35 cellular contexts compared by ENCODE assay signal in genomic region chr12:124502379-124502778, GRCh38.
DNase-seq lines count a peak whose midpoint lies in the region; ATAC-seq, FAIRE-seq and TF ChIP-seq lines count a peak whose summit lies in the region.
"Had no signal": no experiment of that assay in that cellular context is flagged by ENCODE, and none has a peak within 500 bp of the region (broad histone marks: within the 10 kb centered on the region; RNA-seq: fewer than 3 reads in every experiment).

No MANE protein-coding gene starts in this region.

- H3K4me3 Mint-ChIP-seq in H9 (no peak overlapping the region), brain (no peak overlapping the region), mesothelial cell of epicardium (no peak overlapping the region)
- H3K4me3 Mint-ChIP-seq: activated CD8-positive, alpha-beta memory T cell treated with anti-CD3 and anti-CD28 coated beads, Interleukin-2, amount 10 ng/mL, durations not matched to agents 7 days and 5 days; activated naive CD4-positive, alpha-beta T cell treated with anti-CD3 and anti-CD28 coated beads for 36 hours; activated T-helper 1 cell treated with anti-CD3 and anti-CD28 coated beads, Interleukin-12 subunit alpha, Interleukin-12 subunit beta, Interleukin-2, Interleukin-4 antibody, amounts not matched to agents 30 ng/mL and 10 ng/mL and 1 ng/mL, durations not matched to agents 14 hours and 24 hours and 36 hours; CD8-positive, alpha-beta memory T cell had no signal

- TF ChIP-seq POLR2A in Peyer's patch (IDR thresholded peaks at IDR 0.05) = no peak

- no peak overlapping the region for H3K23ac ChIP-seq in H9 (ENCODE audit: insufficient read length, low read depth, low read length)

- H3K56ac ChIP-seq in H9 (ENCODE audit: insufficient read length, low read depth, low read length) = no peak overlapping the region

- H3K18ac ChIP-seq in H9 (ENCODE audit: insufficient read length, low read depth, low read length) = no peak overlapping the region

- H2BK120ac ChIP-seq in H9 (ENCODE audit: low read depth, low read length, poor library complexity, severe bottlenecking) = no peak overlapping the region

- no peak overlapping the region for H4K5ac ChIP-seq in H9 (ENCODE audit: insufficient read length, low read depth, low read length)

- no peaks in the 10 kb centered on the region for H3K23me2 ChIP-seq in H9 (ENCODE audit: insufficient read length, low read depth, low read length, poor library complexity, severe bottlenecking)

- H3K79me2 ChIP-seq in H9 (ENCODE audit: insufficient read depth, low read length) = peaks cover 32% of the 10 kb centered on the region; the same call in 1 of the 2 replicates

- WGBS in H9 (ENCODE audit: extremely low coverage, insufficient read length, low lambda C conversion rate) = no CpG with 5 or more reads among the region's 10 CpGs

- H3K4me1 ChIP-seq in BLaER1 (peaks cover 97% of the 10 kb centered on the region), H9 (ENCODE audit: insufficient read depth, low read length) (peaks cover 5% of the 10 kb centered on the region; the same call in 1 of the 2 replicates), Peyer's patch (peaks cover 0 to 60% (median 0%) of the 10 kb centered on the region in 4 donors)

- H3K4me1 Mint-ChIP-seq in H9 = peaks cover 64 to 87% of the 10 kb centered on the region in 2 experiments
- H3K4me1 Mint-ChIP-seq in brain = peaks cover 93% of the 10 kb centered on the region
- H3K4me1 Mint-ChIP-seq in mesothelial cell of epicardium = peaks cover 75% of the 10 kb centered on the region
- H3K4me1 Mint-ChIP-seq: activated CD8-positive, alpha-beta memory T cell treated with anti-CD3 and anti-CD28 coated beads, Interleukin-2, amount 10 ng/mL, durations not matched to agents 7 days and 5 days had no signal

- no peak overlapping the region for H3K9ac ChIP-seq in BLaER1
- no peak overlapping the region for H3K9ac ChIP-seq in H9 (ENCODE audit: extremely low read depth, insufficient read length, low read length)

- H4K20me1 ChIP-seq in BLaER1 (peaks cover 100% of the 10 kb centered on the region), H9 (ENCODE audit: control insufficient read depth, insufficient read depth, insufficient read length) (no peaks in the 10 kb centered on the region)

- DNase-seq in H9 = no peak
- DNase-seq in mesothelial cell of epicardium (ENCODE audit: low spot score in 2 of 2, unreplicated experiment in 2 of 2) = no peak
- DNase-seq in Peyer's patch = no peak
- DNase-seq in T-helper 1 cell = no peak
- no peak for DNase-seq in GM19239 (ENCODE audit: insufficient read length, low spot score)
- DNase-seq: activated CD4-positive, CD25-positive, alpha-beta regulatory T cell; activated CD8-positive, alpha-beta memory T cell treated with anti-CD3 and anti-CD28 coated beads, Interleukin-2, amount 10 ng/mL, durations not matched to agents 7 days and 5 days; activated naive CD4-positive, alpha-beta T cell treated with anti-CD3 and anti-CD28 coated beads for 36 hours; amniotic stem cell; CD8-positive, alpha-beta memory T cell; DMS 273 treated with DMSO at 0.1 percent for 48 hours; EL; HCEC 1CT; head of caudate nucleus; islet precursor cell; left lung; midbrain; naive B cell; NCI-H146; NCI-H446; NCI-H748 treated with DMSO at 0.1 percent for 48 hours; nucleus accumbens; right lobe of liver; stimulated activated CD8-positive, alpha-beta memory T cell treated with anti-CD3 and anti-CD28 coated beads, Interleukin-4, amount 100 ng/mL, for 48 hours; stomach; tibial artery had no signal

- H2AFZ ChIP-seq in H9 (ENCODE audit: low read length) = no peak overlapping the region

- TF ChIP-seq CTCF in H9 (conservative IDR thresholded peaks at IDR 0.05) (no peak), brain (conservative IDR thresholded peaks at IDR 0.05) (no peak), mesothelial cell of epicardium (IDR thresholded peaks at IDR 0.05; ENCODE audit: unreplicated experiment) (no peak), Peyer's patch (IDR thresholded peaks at IDR 0.05) (no peak)

- H3K27ac Mint-ChIP-seq in H9 = peak overlapping the region; percentile 57 to 89 (median 83)
- peak overlapping the region in 4 of 5 experiments; percentile 48 to 82 (median 68) for H3K27ac Mint-ChIP-seq in brain
- peak overlapping the region; percentile 11 for H3K27ac Mint-ChIP-seq in mesothelial cell of epicardium
- H3K27ac Mint-ChIP-seq: activated CD8-positive, alpha-beta memory T cell treated with anti-CD3 and anti-CD28 coated beads, Interleukin-2, amount 10 ng/mL, durations not matched to agents 7 days and 5 days; activated naive CD4-positive, alpha-beta T cell treated with anti-CD3 and anti-CD28 coated beads for 36 hours; activated T-helper 1 cell treated with anti-CD3 and anti-CD28 coated beads, Interleukin-12 subunit alpha, Interleukin-12 subunit beta, Interleukin-2, Interleukin-4 antibody, amounts not matched to agents 30 ng/mL and 10 ng/mL and 1 ng/mL, durations not matched to agents 14 hours and 24 hours and 36 hours had no signal

- peak overlapping the region; percentile 77 for H3K4me2 ChIP-seq in BLaER1
- no peak overlapping the region for H3K4me2 ChIP-seq in H9 (ENCODE audit: insufficient read depth, insufficient read length, low read length)

- H2BK15ac ChIP-seq in H9 (ENCODE audit: low read depth, low read length) = no peak overlapping the region

- H3K27me3 ChIP-seq in BLaER1 (no peaks in the 10 kb centered on the region), H9 (ENCODE audit: insufficient read depth, low read length) (no peaks in the 10 kb centered on the region), Peyer's patch (no peaks in the 10 kb centered on the region)
- H3K27me3 ChIP-seq: left lung, right lobe of liver, SJSA1, stomach, tibial artery, vagina had no signal

- H3K27ac ChIP-seq in BLaER1 (no peak overlapping the region), H9 (ENCODE audit: insufficient read length, low read depth, low read length) (no peak overlapping the region), Peyer's patch (no peak overlapping the region)
- H3K27ac ChIP-seq: left lung, right lobe of liver, SJSA1, tibial artery, vagina had no signal

- H3K9me3 Mint-ChIP-seq in H9 = no peaks in the 10 kb centered on the region
- no peaks in the 10 kb centered on the region for H3K9me3 Mint-ChIP-seq in brain
- H3K9me3 Mint-ChIP-seq in mesothelial cell of epicardium = no peaks in the 10 kb centered on the region
- H3K9me3 Mint-ChIP-seq: activated naive CD4-positive, alpha-beta T cell treated with anti-CD3 and anti-CD28 coated beads for 36 hours; activated T-helper 1 cell treated with anti-CD3 and anti-CD28 coated beads, Interleukin-12 subunit alpha, Interleukin-12 subunit beta, Interleukin-2, Interleukin-4 antibody, amounts not matched to agents 30 ng/mL and 10 ng/mL and 1 ng/mL, durations not matched to agents 14 hours and 24 hours and 36 hours; CD8-positive, alpha-beta memory T cell had no signal

- no peak overlapping the region for H4K91ac ChIP-seq in H9 (ENCODE audit: insufficient read length, low read depth, low read length)

- no peak overlapping the region for H2BK5ac ChIP-seq in H9 (ENCODE audit: insufficient read length, low read length)

- no peak for ATAC-seq in GM19324 (IDR thresholded peaks at IDR 0.05; ENCODE audit: low FRiP score, unreplicated experiment)
- ATAC-seq: activated CD8-positive, alpha-beta memory T cell treated with anti-CD3 and anti-CD28 coated beads, Interleukin-2, amount 10 ng/mL, durations not matched to agents 7 days and 5 days; right lobe of liver had no signal

- FAIRE-seq in GM19239 (lab: Jason Lieb, UNC) = no peak
- FAIRE-seq: colon, RCC 7860 had no signal

- no peak overlapping the region for H2BK20ac ChIP-seq in H9 (ENCODE audit: low read depth, low read length, poor library complexity, severe bottlenecking)

- no peak overlapping the region for H2AK5ac ChIP-seq in H9 (ENCODE audit: insufficient read length, low read length)

- no peak overlapping the region for H3T11ph ChIP-seq in H9 (ENCODE audit: low read length)

- no peak overlapping the region for H3K4me3 ChIP-seq in BLaER1
- no peak overlapping the region for H3K4me3 ChIP-seq in Peyer's patch
- H3K4me3 ChIP-seq: left lung, right lobe of liver, SJSA1, stomach, tibial artery, vagina had no signal

- H3K36me3 Mint-ChIP-seq in H9 (ENCODE audit: insufficient read depth in 1 of 3, low read depth in 3 of 3) = peaks cover 4 to 6% (median 6%) of the 10 kb centered on the region in 3 experiments; a peak in 5 of 7 replicates
- H3K36me3 Mint-ChIP-seq in brain = no peaks in the 10 kb centered on the region
- H3K36me3 Mint-ChIP-seq in mesothelial cell of epicardium = no peaks in the 10 kb centered on the region
- H3K36me3 Mint-ChIP-seq: activated CD8-positive, alpha-beta memory T cell treated with anti-CD3 and anti-CD28 coated beads, Interleukin-2, amount 10 ng/mL, durations not matched to agents 7 days and 5 days had no signal

- no peak overlapping the region for H3K4ac ChIP-seq in H9 (ENCODE audit: low read depth, low read length)

- H2BK12ac ChIP-seq in H9 (ENCODE audit: insufficient read length, low read depth, low read length) = no peak overlapping the region

- H3K36me3 ChIP-seq in BLaER1 = peaks cover 14% of the 10 kb centered on the region; the same call in 1 of the 2 replicates
- no peaks in the 10 kb centered on the region for H3K36me3 ChIP-seq in Peyer's patch
- H3K36me3 ChIP-seq: left lung, right lobe of liver, stomach, tibial artery, vagina had no signal

- no peak overlapping the region for H3K14ac ChIP-seq in H9 (ENCODE audit: insufficient read depth, low read length)

- H3K79me1 ChIP-seq in H9 (ENCODE audit: insufficient read depth, low read depth, low read length, poor library complexity, severe bottlenecking) = peaks cover 19% of the 10 kb centered on the region

- H4K8ac ChIP-seq in H9 (replicated peaks; ENCODE audit: insufficient read length, low read depth, low read length) = no peak overlapping the region

- H3K9me3 ChIP-seq in BLaER1 (no peaks in the 10 kb centered on the region), H9 (ENCODE audit: control insufficient read depth, low read depth, low read length) (no peaks in the 10 kb centered on the region), Peyer's patch (no peaks in the 10 kb centered on the region)
- H3K9me3 ChIP-seq: left lung, right lobe of liver, SJSA1, stomach, tibial artery, vagina had no signal

- H3K27me3 Mint-ChIP-seq in H9 (ENCODE audit: low read depth) (no peaks in the 10 kb centered on the region; the same call in 1 of the 2 replicates), brain (peaks cover 4% of the 10 kb centered on the region), mesothelial cell of epicardium (ENCODE audit: low read depth) (no peaks in the 10 kb centered on the region)
- H3K27me3 Mint-ChIP-seq: activated CD8-positive, alpha-beta memory T cell treated with anti-CD3 and anti-CD28 coated beads, Interleukin-2, amount 10 ng/mL, durations not matched to agents 7 days and 5 days; CD8-positive, alpha-beta memory T cell; naive B cell; progenitor cell of endocrine pancreas had no signal

Comparison
In these comparisons a context has a peak if more than half of its experiments do, and no peak if none do; other contexts are left out.
1. H3K27ac Mint-ChIP-seq: peak in every context shown above with its lines; median percentile 83 in H9; 68 in brain; 11 in mesothelial cell of epicardium.